34 cellular contexts compared by ENCODE assay signal in genomic region chr11:82305123-82305522, GRCh38.
"Had no signal": no experiment of that assay in that cellular context is flagged by ENCODE, and none has a peak within 500 bp of the region (broad histone marks: within the 10 kb centered on the region; RNA-seq: fewer than 3 reads in every experiment).

No MANE protein-coding gene starts in this region.

- H3K27me3 Mint-ChIP-seq: activated CD4-positive, alpha-beta T cell treated with anti-CD3 and anti-CD28 coated beads, Interleukin-2, amount 10 ng/mL, durations not matched to agents 24 days and 14 days; activated CD8-positive, alpha-beta T cell treated with anti-CD3 and anti-CD28 coated beads for 36 hours; activated T-helper 17 cell treated with anti-CD3 and anti-CD28 coated beads, Interleukin-2, amount 50 U/mL, for 72 hours; central memory CD8-positive, alpha-beta T cell had no signal

- ATAC-seq: activated CD8-positive, alpha-beta T cell treated with anti-CD3 and anti-CD28 coated beads for 36 hours; activated T-cell treated with anti-CD3 and anti-CD28 coated beads, Interleukin-2, amount 50 U/mL, for 72 hours; activated T-helper 17 cell treated with anti-CD3 and anti-CD28 coated beads, Interleukin-2, amount 50 U/mL, for 72 hours; Right ventricle myocardium inferior had no signal

- H3K4me3 ChIP-seq: cardiac muscle cell, PC-9, SK-N-MC had no signal

- H3K27ac Mint-ChIP-seq: activated CD4-positive, alpha-beta T cell treated with anti-CD3 and anti-CD28 coated beads, Interleukin-2, amount 10 ng/mL, durations not matched to agents 24 days and 14 days; activated CD8-positive, alpha-beta T cell treated with anti-CD3 and anti-CD28 coated beads for 36 hours; activated naive CD8-positive, alpha-beta T cell treated with anti-CD3 and anti-CD28 coated beads for 36 hours; activated T-cell treated with anti-CD3 and anti-CD28 coated beads, Interleukin-2, amount 50 U/mL, for 72 hours; activated T-helper 17 cell treated with anti-CD3 and anti-CD28 coated beads, Interleukin-2, amount 50 U/mL, for 72 hours had no signal

- DNase-seq: activated CD4-positive, alpha-beta T cell treated with anti-CD3 and anti-CD28 coated beads, Interleukin-2, amount 10 ng/mL, durations not matched to agents 24 days and 14 days; activated CD4-positive, alpha-beta T cell treated with anti-CD3 and anti-CD28 coated beads, Interleukin-2, amount 50 U/mL, for 4 hours; activated CD4-positive, CD25-positive, alpha-beta regulatory T cell; activated CD8-positive, alpha-beta T cell treated with anti-CD3 and anti-CD28 coated beads for 36 hours; activated effector memory CD4-positive, alpha-beta T cell treated with anti-CD3 and anti-CD28 coated beads, Interleukin-2, amount 50 U/mL, for 16 hours; activated naive CD4-positive, alpha-beta T cell; activated naive CD4-positive, alpha-beta T cell treated with anti-CD3 and anti-CD28 coated beads, Interleukin-2, amount 50 U/mL, for 16 hours; activated naive CD8-positive, alpha-beta T cell treated with anti-CD3 and anti-CD28 coated beads for 36 hours; activated T-cell treated with anti-CD3 and anti-CD28 coated beads, Interleukin-2, amount 50 U/mL, for 1 hour; activated T-cell treated with anti-CD3 and anti-CD28 coated beads, Interleukin-2, amount 50 U/mL, for 72 hours; amniotic stem cell; aorta; MM.1S; NCI-H1092 treated with DMSO at 0.1 percent for 48 hours; NCI-H1417; NCI-H146; NCI-H187; NCI-H2029 treated with DMSO at 0.1 percent for 48 hours; NCI-H2107; NCI-H226; NCI-H526; NCI-H774; NK-92 treated with Interleukin-12 subunit alpha and Interleukin-12 subunit beta, amount 100 ng/mL, for 24 hours; PC-9; SIG-M5; T1000; WERI-Rb-1 had no signal

- H3K9me3 Mint-ChIP-seq: activated CD4-positive, alpha-beta T cell treated with anti-CD3 and anti-CD28 coated beads, Interleukin-2, amount 10 ng/mL, durations not matched to agents 24 days and 14 days; activated CD8-positive, alpha-beta T cell treated with anti-CD3 and anti-CD28 coated beads for 36 hours; activated naive CD8-positive, alpha-beta T cell treated with anti-CD3 and anti-CD28 coated beads for 36 hours; activated T-cell treated with anti-CD3 and anti-CD28 coated beads, Interleukin-2, amount 50 U/mL, for 72 hours had no signal

- H3K36me3 Mint-ChIP-seq: activated naive CD8-positive, alpha-beta T cell treated with anti-CD3 and anti-CD28 coated beads for 36 hours had no signal

- H3K4me1 Mint-ChIP-seq: activated CD4-positive, alpha-beta T cell treated with anti-CD3 and anti-CD28 coated beads, Interleukin-2, amount 10 ng/mL, durations not matched to agents 24 days and 14 days; activated naive CD8-positive, alpha-beta T cell treated with anti-CD3 and anti-CD28 coated beads for 36 hours; activated T-helper 17 cell treated with anti-CD3 and anti-CD28 coated beads, Interleukin-2, amount 50 U/mL, for 72 hours; central memory CD8-positive, alpha-beta T cell had no signal

- H3K27ac ChIP-seq: cardiac muscle cell, KMS-11, PC-9, RWPE1, SK-N-MC, WERI-Rb-1 had no signal

- H3K36me3 ChIP-seq: cardiac muscle cell, WERI-Rb-1 had no signal

- H3K4me3 Mint-ChIP-seq: activated CD4-positive, alpha-beta T cell treated with anti-CD3 and anti-CD28 coated beads, Interleukin-2, amount 10 ng/mL, durations not matched to agents 24 days and 14 days; activated CD8-positive, alpha-beta T cell treated with anti-CD3 and anti-CD28 coated beads for 36 hours; activated naive CD8-positive, alpha-beta T cell treated with anti-CD3 and anti-CD28 coated beads for 36 hours; activated T-cell treated with anti-CD3 and anti-CD28 coated beads, Interleukin-2, amount 50 U/mL, for 72 hours; activated T-helper 17 cell treated with anti-CD3 and anti-CD28 coated beads, Interleukin-2, amount 50 U/mL, for 72 hours; central memory CD8-positive, alpha-beta T cell had no signal
